In genomic region chr2:227578642-227579041, GRCh38 we compare ENCODE assay signal across 17 cellular contexts. TPM values are rescaled to one million over a fixed set of nuclear protein-coding genes. Genes with fewer than 3 reads are reported as not detected.
DNase-seq lines count a peak whose midpoint lies in the region; ATAC-seq and TF ChIP-seq lines count a peak whose summit lies in the region.
"Had no signal": no experiment of that assay in that cellular context is flagged by ENCODE, and none has a peak within 500 bp of the region (broad histone marks: within the 10 kb centered on the region; RNA-seq: fewer than 3 reads in every experiment).

No MANE protein-coding gene starts in this region.

- ATAC-seq in foreskin keratinocyte = no peak
- no peak for ATAC-seq in stimulated activated naive CD8-positive, alpha-beta T cell treated with anti-CD3 and anti-CD28 coated beads, Interleukin-15, Interleukin-2, amounts not matched to agents 100 U/mL and 50 U/mL, for 24 hours
- ATAC-seq: CD8-positive, alpha-beta T cell; K562 had no signal

- H3K27me3 ChIP-seq in foreskin keratinocyte = peaks cover 3% of the 10 kb centered on the region
- H3K27me3 ChIP-seq: BE2C had no signal

- no peak overlapping the region for H3K27ac ChIP-seq in foreskin keratinocyte
- H3K27ac ChIP-seq: PC-9, SK-N-MC had no signal

- TF ChIP-seq CTCF in GM12873 (IDR thresholded peaks at IDR 0.05; ENCODE audit: insufficient read depth, low read depth, low read length, missing control alignments) (peak; percentile 23), foreskin keratinocyte (conservative IDR thresholded peaks at IDR 0.05) (peak; percentile 20)

- H3K4me1 ChIP-seq in foreskin keratinocyte = no peaks in the 10 kb centered on the region
- H3K4me1 ChIP-seq: BE2C, HAP-1 had no signal

- peak; percentile 84 for DNase-seq in DMS79 (lab: John Stamatoyannopoulos, UW)
- peak; percentile 14 for DNase-seq in NCI-H69 (lab: John Stamatoyannopoulos, UW)
- no peak for DNase-seq in foreskin keratinocyte
- no peak for DNase-seq in cerebellum (ENCODE audit: low spot score)
- no peak for DNase-seq in HuH-7.5 (ENCODE audit: low spot score)
- no peak for DNase-seq in stimulated activated naive CD8-positive, alpha-beta T cell treated with anti-CD3 and anti-CD28 coated beads, Interleukin-15, Interleukin-2, amounts not matched to agents 100 U/mL and 50 U/mL, for 24 hours
- DNase-seq: BE2C; CD8-positive, alpha-beta T cell; NCI-H1092; NCI-H1694 treated with DMSO at 0.1 percent for 48 hours; NCI-H510A treated with DMSO at 0.1 percent for 48 hours; PC-9 had no signal

RNA-seq across cellular contexts. Expression of gene SCYGR2, which starts 20.1 kb away (rescaled TPM):
- not detected in 2 replicates for total RNA-seq in foreskin keratinocyte
- polyA plus RNA-seq in foreskin keratinocyte = not detected in 2 replicates
- not detected for total RNA-seq in cerebellum
- total RNA-seq: CD8-positive, alpha-beta T cell; K562; MCF 10A; PC-9 had no signal
- polyA plus RNA-seq: K562 had no signal

RNA-seq across cellular contexts. Expression of gene SCYGR3, which starts 36.0 kb away (rescaled TPM):
- total RNA-seq in foreskin keratinocyte (not detected in 2 replicates), cerebellum (not detected)
- polyA plus RNA-seq in foreskin keratinocyte = not detected in 2 replicates
- total RNA-seq: CD8-positive, alpha-beta T cell; K562; MCF 10A; PC-9 had no signal
- polyA plus RNA-seq: K562 had no signal

RNA-seq across cellular contexts. Expression of gene SCYGR4, which starts 38.7 kb away (rescaled TPM):
- total RNA-seq in foreskin keratinocyte (not detected in 2 replicates), cerebellum (not detected)
- not detected in 2 replicates for polyA plus RNA-seq in foreskin keratinocyte
- total RNA-seq: CD8-positive, alpha-beta T cell; K562; MCF 10A; PC-9 had no signal

Comparison
In these comparisons a context has a peak if more than half of its experiments do, and no peak if none do; other contexts are left out.
1. DNase-seq: peak in DMS79 (single experiment) and NCI-H69 (single experiment); none in foreskin keratinocyte (0 of 2), cerebellum (single experiment), HuH-7.5 (single experiment) and stimulated activated naive CD8-positive, alpha-beta T cell treated with anti-CD3 and anti-CD28 coated beads, Interleukin-15, Interleukin-2, amounts not matched to agents 100 U/mL and 50 U/mL, for 24 hours (single experiment).